8 cellular contexts compared by ENCODE assay signal in genomic region chr1:161304927-161305871, GRCh38. TPM values are rescaled to one million over a fixed set of nuclear protein-coding genes. Genes with fewer than 3 reads are reported as not detected.
DNase-seq lines count a peak whose midpoint lies in the region; ATAC-seq and TF ChIP-seq lines count a peak whose summit lies in the region.

No MANE protein-coding gene starts in this region.

- H3K27ac Mint-ChIP-seq in activated T-cell treated with anti-CD3 and anti-CD28 coated beads, Interleukin-2, amount 50 U/mL, for 24 hours = peak overlapping the region; percentile 96

- H3K9me3 Mint-ChIP-seq in activated T-cell treated with anti-CD3 and anti-CD28 coated beads, Interleukin-2, amount 50 U/mL, for 24 hours = no peaks in the 10 kb centered on the region

- no peaks in the 10 kb centered on the region for H3K27me3 Mint-ChIP-seq in activated T-cell treated with anti-CD3 and anti-CD28 coated beads, Interleukin-2, amount 50 U/mL, for 24 hours

- TF ChIP-seq CTCF in lower lobe of right lung (IDR thresholded peaks at IDR 0.05) (no peak), transverse colon (IDR thresholded peaks at IDR 0.05) (no peak)

- WGBS in transverse colon (ENCODE audit: low coverage in 1 of 2), 2 donors = 10 to 29% methylated on average over 5 to 18 of the region's 18 CpGs

- in situ Hi-C loops in transverse colon (cut with MboI; ENCODE audit: low pct_ligation_motif_present in 1 of 4, low pct_unique_long_range_greater_than_20kb in 1 of 4, low sequenced_read_pairs in 3 of 4) = no loop called here

- no peak for TF ChIP-seq POLR2A in transverse colon (IDR thresholded peaks at IDR 0.05)

- H3K27me3 ChIP-seq in lower lobe of right lung (ENCODE audit: low read depth) = no peaks in the 10 kb centered on the region
- H3K27me3 ChIP-seq in transverse colon = no peaks in the 10 kb centered on the region

- peak; percentile 5 to 31 for ATAC-seq in lower lobe of right lung
- no peak for ATAC-seq in GM18502 (IDR thresholded peaks at IDR 0.05; ENCODE audit: poor library complexity, unreplicated experiment)
- ATAC-seq in GM18520 (IDR thresholded peaks at IDR 0.05; ENCODE audit: unreplicated experiment) = no peak

- H3K4me1 ChIP-seq in lower lobe of right lung = peaks cover 26% of the 10 kb centered on the region
- peaks cover 11 to 24% (median 14%) of the 10 kb centered on the region in 4 donors for H3K4me1 ChIP-seq in transverse colon

- H3K36me3 ChIP-seq in lower lobe of right lung = no peaks in the 10 kb centered on the region
- no peaks in the 10 kb centered on the region for H3K36me3 ChIP-seq in transverse colon

- peaks cover 40% of the 10 kb centered on the region for H3K4me1 Mint-ChIP-seq in activated T-cell treated with anti-CD3 and anti-CD28 coated beads, Interleukin-2, amount 50 U/mL, for 24 hours (ENCODE audit: low read depth)

- H3K9me3 ChIP-seq in lower lobe of right lung (no peaks in the 10 kb centered on the region), transverse colon (no peaks in the 10 kb centered on the region)

- H3K27ac ChIP-seq in lower lobe of right lung = peak overlapping the region; percentile 81
- peak overlapping the region; percentile 69 to 77 (median 71) for H3K27ac ChIP-seq in transverse colon

- intact Hi-C loops in lower lobe of right lung (cut with DNase I) = no loop called here
- intact Hi-C loops in transverse colon (cut with DNase I; ENCODE audit: low total_unique reads) = no loop called here

- peak overlapping the region; percentile 70 for H3K4me3 ChIP-seq in lower lobe of right lung
- peak overlapping the region; percentile 54 to 85 (median 66) for H3K4me3 ChIP-seq in transverse colon

- H3K36me3 Mint-ChIP-seq in activated T-cell treated with anti-CD3 and anti-CD28 coated beads, Interleukin-2, amount 50 U/mL, for 24 hours (ENCODE audit: low read depth) = peaks cover 9% of the 10 kb centered on the region

- TF ChIP-seq EP300 in transverse colon (IDR thresholded peaks at IDR 0.05; ENCODE audit: low read depth) = no peak

- H3K4me3 Mint-ChIP-seq in activated T-cell treated with anti-CD3 and anti-CD28 coated beads, Interleukin-2, amount 50 U/mL, for 24 hours = peak overlapping the region; percentile 98

- DNase-seq in activated T-cell treated with anti-CD3 and anti-CD28 coated beads, Interleukin-2, amount 50 U/mL, for 24 hours = no peak
- no peak for DNase-seq in activated T-cell treated with anti-CD3 and anti-CD28 coated beads, Interleukin-2, amount 50 U/mL, for 1 hour
- peak; percentile 9 for DNase-seq in astrocyte of the hippocampus (ENCODE audit: low read depth, low spot score)
- peak; percentile 48 for DNase-seq in lower lobe of right lung
- DNase-seq in transverse colon = no peak
- no peak for DNase-seq in NCI-H524 treated with DMSO at 0.1 percent for 48 hours (lab: John Stamatoyannopoulos, UW)

RNA-seq across cellular contexts. Expression of gene MPZ, which starts 4.6 kb away (rescaled TPM):
- total RNA-seq in lower lobe of right lung = 4.0 TPM
- total RNA-seq in transverse colon = 1 to 10 TPM; 1.4 to 3.0 (median 1.6) TPM

RNA-seq across cellular contexts. Expression of gene SDHC, which starts 9.0 kb away (rescaled TPM):
- total RNA-seq in lower lobe of right lung (167 TPM), transverse colon (100 to 1,000 TPM in 1 of 4 donors, 10 to 100 TPM in 3; 32.1 to 223 (median 52.5) TPM)

RNA-seq across cellular contexts. Expression of gene PCP4L1, which starts 46.7 kb away (rescaled TPM):
- total RNA-seq in lower lobe of right lung = 8.9 TPM
- 1 to 10 TPM in 2 of 4 donors, not detected in 2; 1.8 to 2.1 TPM for total RNA-seq in transverse colon

Comparison
In these comparisons a context has a peak if more than half of its experiments do, and no peak if none do; other contexts are left out.
1. DNase-seq: peak in astrocyte of the hippocampus (single experiment) and lower lobe of right lung (single experiment); none in activated T-cell treated with anti-CD3 and anti-CD28 coated beads, Interleukin-2, amount 50 U/mL, for 24 hours (single experiment), activated T-cell treated with anti-CD3 and anti-CD28 coated beads, Interleukin-2, amount 50 U/mL, for 1 hour (single experiment), transverse colon (single experiment) and NCI-H524 treated with DMSO at 0.1 percent for 48 hours (single experiment).
2. ATAC-seq: peak in lower lobe of right lung (2 of 2); none in GM18502 (single experiment) and GM18520 (single experiment).